Comparison of ENCODE assay signal across 35 cellular contexts in genomic region chr13:76892488-76892887, GRCh38. TPM values are rescaled to one million over a fixed set of nuclear protein-coding genes. Genes with fewer than 3 reads are reported as not detected.
DNase-seq lines count a peak whose midpoint lies in the region; ATAC-seq and TF ChIP-seq lines count a peak whose summit lies in the region.
"Had no signal": no experiment of that assay in that cellular context is flagged by ENCODE, and none has a peak within 500 bp of the region (broad histone marks: within the 10 kb centered on the region; RNA-seq: fewer than 3 reads in every experiment).

No MANE protein-coding gene starts in this region.

- TF ChIP-seq POLR2A in gastrocnemius medialis (IDR thresholded peaks at IDR 0.05) = no peak
- no peak for TF ChIP-seq POLR2A in heart left ventricle (IDR thresholded peaks at IDR 0.05)

- no peak overlapping the region for H3K4me3 ChIP-seq in gastrocnemius medialis
- H3K4me3 ChIP-seq in heart left ventricle = no peak overlapping the region
- H3K4me3 ChIP-seq: hepatocyte, left lung, right atrium auricular region, stomach had no signal

- intact Hi-C loops in gastrocnemius medialis (cut with DNase I; ENCODE audit: low total_unique reads) (loop anchor here (10.0 kb wide), 1 partner anchor 608 kb away; no protein-coding TSS in a partner anchor), heart left ventricle (cut with DNase I) (no loop called here)

- no peak overlapping the region for H3K4me3 Mint-ChIP-seq in stimulated activated naive CD8-positive, alpha-beta T cell treated with anti-CD3 and anti-CD28 coated beads, Interleukin-15, amount 100 ng/mL, for 72 hours
- H3K4me3 Mint-ChIP-seq: activated CD4-positive, alpha-beta memory T cell treated with anti-CD3 and anti-CD28 coated beads, Interleukin-2, amount 10 ng/mL, durations not matched to agents 7 days and 5 days; activated naive CD8-positive, alpha-beta T cell treated with anti-CD3 and anti-CD28 coated beads, Interleukin-2, amount 50 U/mL, for 24 hours; immature natural killer cell; naive thymus-derived CD8-positive, alpha-beta T cell had no signal

- no peaks in the 10 kb centered on the region for H3K9me3 ChIP-seq in gastrocnemius medialis
- peaks cover 0 to 8% (median 0%) of the 10 kb centered on the region in 12 donors for H3K9me3 ChIP-seq in heart left ventricle
- H3K9me3 ChIP-seq: left lung had no signal

- ATAC-seq in GM18498 (IDR thresholded peaks at IDR 0.05; ENCODE audit: unreplicated experiment) (peak; percentile 60), GM19372 (IDR thresholded peaks at IDR 0.05; ENCODE audit: low read depth, unreplicated experiment) (peak; percentile 53), GM21786 (IDR thresholded peaks at IDR 0.05; ENCODE audit: unreplicated experiment) (peak; percentile 41), HG03175 (IDR thresholded peaks at IDR 0.05; ENCODE audit: unreplicated experiment) (peak; percentile 73), gastrocnemius medialis (no peak), heart left ventricle (no peak)
- no peak for ATAC-seq in stimulated activated naive CD8-positive, alpha-beta T cell treated with anti-CD3 and anti-CD28 coated beads, Interleukin-15, amount 100 ng/mL, for 72 hours
- ATAC-seq: activated naive CD8-positive, alpha-beta T cell treated with anti-CD3 and anti-CD28 coated beads, Interleukin-2, amount 50 U/mL, for 24 hours; foreskin keratinocyte; left lung; naive thymus-derived CD8-positive, alpha-beta T cell had no signal

- DNase-seq in stimulated activated naive CD8-positive, alpha-beta T cell treated with anti-CD3 and anti-CD28 coated beads, Interleukin-15, amount 100 ng/mL, for 72 hours = no peak
- DNase-seq in NCI-H187 (lab: John Stamatoyannopoulos, UW) = no peak
- DNase-seq in gastrocnemius medialis = no peak
- no peak for DNase-seq in heart left ventricle
- DNase-seq: activated CD4-positive, alpha-beta memory T cell treated with anti-CD3 and anti-CD28 coated beads, Interleukin-2, amount 10 ng/mL, durations not matched to agents 7 days and 5 days; activated CD4-positive, CD25-positive, alpha-beta regulatory T cell; activated effector memory CD4-positive, alpha-beta T cell treated with anti-CD3 and anti-CD28 coated beads, Interleukin-2, amount 50 U/mL, for 16 hours; activated naive CD8-positive, alpha-beta T cell treated with anti-CD3 and anti-CD28 coated beads, Interleukin-2, amount 50 U/mL, for 24 hours; DMS79; effector CD8-positive, alpha-beta T cell; erythroblast; foreskin keratinocyte; HCEC 1CT; immature natural killer cell; KG1; left lung; naive thymus-derived CD8-positive, alpha-beta T cell; NCI-H1930; NCI-H226; NCI-H748 treated with DMSO at 0.1 percent for 48 hours; OCI-M1; stimulated activated CD4-positive, alpha-beta T cell treated with anti-CD3 and anti-CD28 coated beads, Interleukin-4, amount 100 ng/mL, for 4 hours; stomach; T1000; trophoblast cell had no signal

- in situ Hi-C loops in gastrocnemius medialis (cut with MboI; ENCODE audit: low sequenced_read_pairs in 4 of 4) = no loop called here

- peaks cover 22% of the 10 kb centered on the region for H3K4me1 Mint-ChIP-seq in stimulated activated naive CD8-positive, alpha-beta T cell treated with anti-CD3 and anti-CD28 coated beads, Interleukin-15, amount 100 ng/mL, for 72 hours

- no peaks in the 10 kb centered on the region for H3K27me3 ChIP-seq in gastrocnemius medialis
- H3K27me3 ChIP-seq in heart left ventricle = no peaks in the 10 kb centered on the region
- H3K27me3 ChIP-seq: foreskin keratinocyte, hepatocyte, right atrium auricular region, stomach had no signal

- peaks cover 32% of the 10 kb centered on the region for H3K27me3 Mint-ChIP-seq in stimulated activated naive CD8-positive, alpha-beta T cell treated with anti-CD3 and anti-CD28 coated beads, Interleukin-15, amount 100 ng/mL, for 72 hours

- H3K27ac ChIP-seq in gastrocnemius medialis (no peak overlapping the region), heart left ventricle (no peak overlapping the region)
- H3K27ac ChIP-seq: foreskin keratinocyte, hepatocyte, left lung, right atrium auricular region, stomach had no signal

- TF ChIP-seq CTCF in gastrocnemius medialis (IDR thresholded peaks at IDR 0.05 in 4 of 5, conservative IDR thresholded peaks at IDR 0.05 in 1 of 5) (no peak), heart left ventricle (IDR thresholded peaks at IDR 0.05) (no peak)

- H3K36me3 ChIP-seq in gastrocnemius medialis = no peaks in the 10 kb centered on the region
- H3K36me3 ChIP-seq in heart left ventricle = no peaks in the 10 kb centered on the region
- H3K36me3 ChIP-seq: left lung, right atrium auricular region, stomach had no signal

- H3K27ac Mint-ChIP-seq in stimulated activated naive CD8-positive, alpha-beta T cell treated with anti-CD3 and anti-CD28 coated beads, Interleukin-15, amount 100 ng/mL, for 72 hours = no peak overlapping the region
- H3K27ac Mint-ChIP-seq: activated CD4-positive, alpha-beta memory T cell treated with anti-CD3 and anti-CD28 coated beads, Interleukin-2, amount 10 ng/mL, durations not matched to agents 7 days and 5 days; activated naive CD8-positive, alpha-beta T cell treated with anti-CD3 and anti-CD28 coated beads, Interleukin-2, amount 50 U/mL, for 24 hours; brain; immature natural killer cell; naive thymus-derived CD8-positive, alpha-beta T cell had no signal

- no peaks in the 10 kb centered on the region for H3K9me3 Mint-ChIP-seq in stimulated activated naive CD8-positive, alpha-beta T cell treated with anti-CD3 and anti-CD28 coated beads, Interleukin-15, amount 100 ng/mL, for 72 hours
- H3K9me3 Mint-ChIP-seq: activated CD4-positive, alpha-beta memory T cell treated with anti-CD3 and anti-CD28 coated beads, Interleukin-2, amount 10 ng/mL, durations not matched to agents 7 days and 5 days; activated naive CD8-positive, alpha-beta T cell treated with anti-CD3 and anti-CD28 coated beads, Interleukin-2, amount 50 U/mL, for 24 hours; immature natural killer cell; naive thymus-derived CD8-positive, alpha-beta T cell had no signal

- WGBS in heart left ventricle, 4 donors = 70 to 92% (median 87%) methylated on average over 1 of the region's 1 CpG

- H3K4me1 ChIP-seq in gastrocnemius medialis (peaks cover 0 to 1% of the 10 kb centered on the region in 2 donors), heart left ventricle (peaks cover 0 to 7% (median 2%) of the 10 kb centered on the region in 12 donors)

RNA-seq across cellular contexts. Expression of gene KCTD12, which starts 6.3 kb away (rescaled TPM):
- total RNA-seq in gastrocnemius medialis (10 to 100 TPM; 17.3 to 35.9 (median 27.1) TPM), heart left ventricle (10 to 100 TPM; 29.5 to 84.4 (median 44.1) TPM)
- 10 to 100 TPM; 10.1 to 21.7 TPM for polyA plus RNA-seq in heart left ventricle

RNA-seq across cellular contexts. Expression of gene ACOD1, which starts 55.8 kb away (rescaled TPM):
- not detected for total RNA-seq in gastrocnemius medialis
- total RNA-seq in heart left ventricle = under 1 TPM in 1 of 9 donors, not detected in 8; 0.91 TPM
- not detected for polyA plus RNA-seq in heart left ventricle
- total RNA-seq: A172; activated CD4-positive, alpha-beta memory T cell treated with anti-CD3 and anti-CD28 coated beads, Interleukin-2, amount 10 ng/mL, durations not matched to agents 7 days and 5 days; foreskin keratinocyte; hepatocyte; HT-29; naive thymus-derived CD8-positive, alpha-beta T cell; osteocyte; right atrium auricular region; stomach had no signal
- polyA plus RNA-seq: foreskin keratinocyte; hepatocyte; immature natural killer cell; naive thymus-derived CD8-positive, alpha-beta T cell had no signal

Comparison
In these comparisons a context has a peak if more than half of its experiments do, and no peak if none do; other contexts are left out.
1. ATAC-seq: peak in GM18498 (single experiment), GM19372 (single experiment), GM21786 (single experiment) and HG03175 (single experiment); none in stimulated activated naive CD8-positive, alpha-beta T cell treated with anti-CD3 and anti-CD28 coated beads, Interleukin-15, amount 100 ng/mL, for 72 hours (single experiment), gastrocnemius medialis (0 of 2) and heart left ventricle (0 of 4).